In genomic region chr6:43570876-43571441, GRCh38 we compare ENCODE assay signal across 7 cellular contexts. TPM values are rescaled to one million over a fixed set of nuclear protein-coding genes. Genes with fewer than 3 reads are reported as not detected.
DNase-seq lines count a peak whose midpoint lies in the region; ATAC-seq lines count a peak whose summit lies in the region.
"Had no signal": no experiment of that assay in that cellular context is flagged by ENCODE, and none has a peak within 500 bp of the region (broad histone marks: within the 10 kb centered on the region; RNA-seq: fewer than 3 reads in every experiment).

No MANE protein-coding gene starts in this region.

- peaks cover 18 to 54% of the 10 kb centered on the region in 2 donors for H3K36me3 Mint-ChIP-seq in activated T-cell treated with anti-CD3 and anti-CD28 coated beads, Interleukin-2, amount 50 U/mL, for 72 hours (ENCODE audit: insufficient read depth in 2 of 2)
- peaks cover 26 to 38% of the 10 kb centered on the region in 2 donors for H3K36me3 Mint-ChIP-seq in activated naive CD4-positive, alpha-beta T cell treated with anti-CD3 and anti-CD28 coated beads, Interleukin-2, amount 50 U/mL, for 72 hours
- peaks cover 91% of the 10 kb centered on the region for H3K36me3 Mint-ChIP-seq in stimulated activated effector memory CD8-positive, alpha-beta T cell treated with anti-CD3 and anti-CD28 coated beads, Interleukin-12 subunit alpha, Interleukin-12 subunit beta, amount 100 ng/mL, for 72 hours

- no peaks in the 10 kb centered on the region for H3K27me3 Mint-ChIP-seq in activated T-cell treated with anti-CD3 and anti-CD28 coated beads, Interleukin-2, amount 50 U/mL, for 72 hours (ENCODE audit: low read depth)

- DNase-seq in activated T-cell treated with anti-CD3 and anti-CD28 coated beads, Interleukin-2, amount 50 U/mL, for 72 hours = peak; percentile 34 to 44
- no peak for DNase-seq in activated T-cell treated with anti-CD3 and anti-CD28 coated beads, Interleukin-2, amount 50 U/mL, for 48 hours
- no peak for DNase-seq in activated naive CD4-positive, alpha-beta T cell treated with anti-CD3 and anti-CD28 coated beads, Interleukin-2, amount 50 U/mL, for 72 hours (ENCODE audit: low spot score in 2 of 2)
- no peak for DNase-seq in stimulated activated effector memory CD8-positive, alpha-beta T cell treated with anti-CD3 and anti-CD28 coated beads, Interleukin-12 subunit alpha, Interleukin-12 subunit beta, amount 100 ng/mL, for 72 hours (ENCODE audit: low spot score in 2 of 2)
- no peak for DNase-seq in NCI-H1092 treated with DMSO at 0.1 percent for 48 hours (lab: John Stamatoyannopoulos, UW)
- DNase-seq: stimulated activated CD4-positive, alpha-beta T cell treated with anti-CD3 and anti-CD28 coated beads, Interleukin-2, amount 100 ng/mL, for 24 hours had no signal

- H3K4me1 Mint-ChIP-seq in activated T-cell treated with anti-CD3 and anti-CD28 coated beads, Interleukin-2, amount 50 U/mL, for 72 hours (ENCODE audit: low read depth) = peaks cover 31% of the 10 kb centered on the region
- peaks cover 13% of the 10 kb centered on the region for H3K4me1 Mint-ChIP-seq in stimulated activated effector memory CD8-positive, alpha-beta T cell treated with anti-CD3 and anti-CD28 coated beads, Interleukin-12 subunit alpha, Interleukin-12 subunit beta, amount 100 ng/mL, for 72 hours

- peak; percentile 65 to 75 for ATAC-seq in activated T-cell treated with anti-CD3 and anti-CD28 coated beads, Interleukin-2, amount 50 U/mL, for 72 hours (replicated peaks in 1 of 2)
- peak; percentile 30 to 66 for ATAC-seq in activated naive CD4-positive, alpha-beta T cell treated with anti-CD3 and anti-CD28 coated beads, Interleukin-2, amount 50 U/mL, for 72 hours
- ATAC-seq in stimulated activated effector memory CD8-positive, alpha-beta T cell treated with anti-CD3 and anti-CD28 coated beads, Interleukin-12 subunit alpha, Interleukin-12 subunit beta, amount 100 ng/mL, for 72 hours = peak; percentile 85
- ATAC-seq in HG02852 (IDR thresholded peaks at IDR 0.05; ENCODE audit: unreplicated experiment) = no peak

- peak overlapping the region; percentile 95 for H3K27ac Mint-ChIP-seq in activated T-cell treated with anti-CD3 and anti-CD28 coated beads, Interleukin-2, amount 50 U/mL, for 72 hours
- peak overlapping the region; percentile 47 to 79 for H3K27ac Mint-ChIP-seq in activated naive CD4-positive, alpha-beta T cell treated with anti-CD3 and anti-CD28 coated beads, Interleukin-2, amount 50 U/mL, for 72 hours
- H3K27ac Mint-ChIP-seq in stimulated activated effector memory CD8-positive, alpha-beta T cell treated with anti-CD3 and anti-CD28 coated beads, Interleukin-12 subunit alpha, Interleukin-12 subunit beta, amount 100 ng/mL, for 72 hours = peak overlapping the region; percentile 88

- peak overlapping the region; percentile 60 to 72 for H3K4me3 Mint-ChIP-seq in activated T-cell treated with anti-CD3 and anti-CD28 coated beads, Interleukin-2, amount 50 U/mL, for 72 hours
- H3K4me3 Mint-ChIP-seq in stimulated activated effector memory CD8-positive, alpha-beta T cell treated with anti-CD3 and anti-CD28 coated beads, Interleukin-12 subunit alpha, Interleukin-12 subunit beta, amount 100 ng/mL, for 72 hours = peak overlapping the region; percentile 32

- H3K9me3 Mint-ChIP-seq in activated T-cell treated with anti-CD3 and anti-CD28 coated beads, Interleukin-2, amount 50 U/mL, for 72 hours = no peaks in the 10 kb centered on the region
- H3K9me3 Mint-ChIP-seq in activated naive CD4-positive, alpha-beta T cell treated with anti-CD3 and anti-CD28 coated beads, Interleukin-2, amount 50 U/mL, for 72 hours = no peaks in the 10 kb centered on the region
- H3K9me3 Mint-ChIP-seq in stimulated activated effector memory CD8-positive, alpha-beta T cell treated with anti-CD3 and anti-CD28 coated beads, Interleukin-12 subunit alpha, Interleukin-12 subunit beta, amount 100 ng/mL, for 72 hours = no peaks in the 10 kb centered on the region

RNA-seq across cellular contexts. Expression of gene XPO5, which starts 4.9 kb away (rescaled TPM):
- 100 to 1,000 TPM; 104 to 150 TPM for total RNA-seq in activated T-cell treated with anti-CD3 and anti-CD28 coated beads, Interleukin-2, amount 50 U/mL, for 72 hours
- 100 to 1,000 TPM; 109 to 110 TPM for total RNA-seq in activated naive CD4-positive, alpha-beta T cell treated with anti-CD3 and anti-CD28 coated beads, Interleukin-2, amount 50 U/mL, for 72 hours

RNA-seq across cellular contexts. Expression of gene POLH, which starts 5.0 kb away (rescaled TPM):
- total RNA-seq in activated T-cell treated with anti-CD3 and anti-CD28 coated beads, Interleukin-2, amount 50 U/mL, for 72 hours = 10 to 100 TPM; 34.8 to 37.3 TPM
- 100 to 1,000 TPM in 1 of 2 donors, 10 to 100 TPM in 1; 46.2 to 101 TPM for total RNA-seq in activated naive CD4-positive, alpha-beta T cell treated with anti-CD3 and anti-CD28 coated beads, Interleukin-2, amount 50 U/mL, for 72 hours

RNA-seq across cellular contexts. Expression of gene POLR1C, which starts 54.1 kb away (rescaled TPM):
- total RNA-seq in activated T-cell treated with anti-CD3 and anti-CD28 coated beads, Interleukin-2, amount 50 U/mL, for 72 hours = 10 to 100 TPM; 39.1 to 42.4 TPM
- total RNA-seq in activated naive CD4-positive, alpha-beta T cell treated with anti-CD3 and anti-CD28 coated beads, Interleukin-2, amount 50 U/mL, for 72 hours = 10 to 100 TPM; 34.2 to 57.1 TPM

RNA-seq across cellular contexts. Expression of gene YIPF3, which starts 54.2 kb away (rescaled TPM):
- 10 to 100 TPM; 63.9 to 64.4 TPM for total RNA-seq in activated T-cell treated with anti-CD3 and anti-CD28 coated beads, Interleukin-2, amount 50 U/mL, for 72 hours
- total RNA-seq in activated naive CD4-positive, alpha-beta T cell treated with anti-CD3 and anti-CD28 coated beads, Interleukin-2, amount 50 U/mL, for 72 hours = 10 to 100 TPM; 40.7 to 49.1 TPM

RNA-seq across cellular contexts. Expression of gene GTPBP2, which starts 58.1 kb away (rescaled TPM):
- total RNA-seq in activated T-cell treated with anti-CD3 and anti-CD28 coated beads, Interleukin-2, amount 50 U/mL, for 72 hours = 100 to 1,000 TPM in 1 of 2 donors, 10 to 100 TPM in 1; 99.0 to 137 TPM
- 10 to 100 TPM; 84.1 to 85.8 TPM for total RNA-seq in activated naive CD4-positive, alpha-beta T cell treated with anti-CD3 and anti-CD28 coated beads, Interleukin-2, amount 50 U/mL, for 72 hours

Comparison
In these comparisons a context has a peak if more than half of its experiments do, and no peak if none do; other contexts are left out.
1. DNase-seq: peak in activated T-cell treated with anti-CD3 and anti-CD28 coated beads, Interleukin-2, amount 50 U/mL, for 72 hours (2 of 2); none in activated T-cell treated with anti-CD3 and anti-CD28 coated beads, Interleukin-2, amount 50 U/mL, for 48 hours (0 of 2), activated naive CD4-positive, alpha-beta T cell treated with anti-CD3 and anti-CD28 coated beads, Interleukin-2, amount 50 U/mL, for 72 hours (0 of 2), stimulated activated effector memory CD8-positive, alpha-beta T cell treated with anti-CD3 and anti-CD28 coated beads, Interleukin-12 subunit alpha, Interleukin-12 subunit beta, amount 100 ng/mL, for 72 hours (0 of 2) and NCI-H1092 treated with DMSO at 0.1 percent for 48 hours (single experiment).
2. Peak in every context shown above with its lines, with median percentiles within 50 percentile points of each other: H3K27ac Mint-ChIP-seq.